ENCODE assay signal across 8 cellular contexts in the genomic region with DNA sequence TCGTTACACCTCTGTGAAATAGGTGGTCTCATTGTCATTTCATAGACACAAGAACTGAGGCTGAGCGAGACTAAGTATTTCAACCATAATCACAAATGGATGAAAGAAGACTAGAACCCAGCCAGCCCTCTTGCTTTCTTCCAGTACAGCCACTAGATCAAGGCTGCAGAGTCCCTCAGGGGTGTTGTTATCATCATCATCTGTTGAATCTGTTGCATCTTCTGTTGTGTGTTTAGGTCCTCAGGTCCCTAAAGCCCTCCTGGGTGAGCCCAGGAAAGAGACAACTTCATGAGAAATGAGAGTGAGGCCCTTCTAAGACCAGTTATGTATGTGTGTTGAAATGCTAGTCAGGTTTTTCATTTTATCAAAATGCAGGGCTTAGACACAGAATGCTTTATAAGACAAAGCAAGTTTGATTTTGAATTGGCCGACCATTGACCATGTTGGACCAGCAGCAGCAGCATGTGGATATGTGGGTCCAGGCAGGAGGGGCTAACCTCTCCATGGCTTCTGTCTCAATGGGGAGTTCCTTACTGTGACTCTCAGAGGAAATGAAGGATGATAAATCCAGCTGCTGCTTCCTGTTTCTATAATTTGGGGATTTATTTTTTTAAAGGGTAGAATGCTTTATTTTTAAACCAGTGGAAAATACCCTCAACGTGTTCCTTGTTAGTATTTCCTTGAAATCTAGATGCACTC.
DNase-seq lines count a peak whose midpoint lies in the region; ATAC-seq and TF ChIP-seq lines count a peak whose summit lies in the region.

No MANE protein-coding gene starts in this region.

- H4K20me1 ChIP-seq in PC-3 (ENCODE audit: low read length): no peaks in the 10 kb centered on the region

- H3K4me2 ChIP-seq in PC-3 (ENCODE audit: low read length) (peak overlapping the region; percentile 42), trophoblast cell (ENCODE audit: low read length) (peak overlapping the region; percentile 20)

- no peak overlapping the region for H4K8ac ChIP-seq in trophoblast cell (ENCODE audit: low read depth, low read length)

- H2BK12ac ChIP-seq in trophoblast cell (ENCODE audit: low read length): peak overlapping the region; percentile 80

- no CpG with 5 or more reads among the region's 4 CpGs for WGBS in trophoblast cell (ENCODE audit: extremely low coverage, insufficient coverage, insufficient read length)

- peak overlapping the region; percentile 89 for H3K27ac ChIP-seq in PC-3 (ENCODE audit: low read length)
- peak overlapping the region; percentile 58 for H3K27ac ChIP-seq in epithelial cell of prostate
- H3K27ac ChIP-seq in trophoblast cell (ENCODE audit: low read depth, low read length): peak overlapping the region; percentile 44

- H3K9ac ChIP-seq in PC-3 (ENCODE audit: low read length) (no peak overlapping the region; the same call in 1 of the 2 replicates), trophoblast cell (ENCODE audit: low read length) (no peak overlapping the region)

- no peak overlapping the region for H4K12ac ChIP-seq in trophoblast cell (ENCODE audit: low read depth, low read length)

- no peaks in the 10 kb centered on the region for H3K9me3 Mint-ChIP-seq in Calu3 (ENCODE audit: low read depth, unreplicated experiment)

- peaks cover 40% of the 10 kb centered on the region for H3K4me1 Mint-ChIP-seq in Calu3 (ENCODE audit: low read depth, unreplicated experiment)

- peaks cover 20% of the 10 kb centered on the region for H3K79me1 ChIP-seq in trophoblast cell (ENCODE audit: low read length)

- peak overlapping the region; percentile 24 for H2BK5ac ChIP-seq in trophoblast cell (ENCODE audit: low read depth, low read length, poor library complexity)

- POLR2A ChIA-PET in PC-3 (lab: Charles Lee; ENCODE audit: unreplicated experiment): no interaction called here

- H3K27me3 ChIP-seq in PC-3 (ENCODE audit: low read length) (no peaks in the 10 kb centered on the region), trophoblast cell (ENCODE audit: insufficient read depth, low read length) (no peaks in the 10 kb centered on the region)

- peak overlapping the region; percentile 70 for H2BK120ac ChIP-seq in trophoblast cell (ENCODE audit: insufficient read depth, low read length, poor library complexity)

- no peaks in the 10 kb centered on the region for H3K9me2 ChIP-seq in PC-3 (replicated peaks; ENCODE audit: low read length)

- peaks cover 5% of the 10 kb centered on the region for H3F3A ChIP-seq in PC-3 (ENCODE audit: low read length, unreplicated experiment)

- peaks cover 53% of the 10 kb centered on the region for H3K4me1 ChIP-seq in PC-3 (ENCODE audit: insufficient read depth, low read length)
- peaks cover 15 to 27% of the 10 kb centered on the region in 2 experiments for H3K4me1 ChIP-seq in trophoblast cell (ENCODE audit: control insufficient read depth in 1 of 2, insufficient read depth in 2 of 2, low read length in 2 of 2)

- TF ChIP-seq CTCF in PC-3 (conservative IDR thresholded peaks at IDR 0.05; ENCODE audit: low read depth, low read length) (no peak), Calu3 (IDR thresholded peaks at IDR 0.05; ENCODE audit: unreplicated experiment) (no peak)

- no peaks in the 10 kb centered on the region for H3K27me3 Mint-ChIP-seq in Calu3 (ENCODE audit: unreplicated experiment)

- BruUV-seq in PC-3 (replicated peaks; lab: Mats Ljungman, UMichigan) (no TSS peak), Calu3 (replicated peaks; lab: Mats Ljungman, UMichigan) (no TSS peak)

- peak overlapping the region; percentile 63 for H4K91ac ChIP-seq in trophoblast cell (ENCODE audit: low read depth, low read length)

- CTCF ChIA-PET in PC-3 (lab: Charles Lee): interaction anchor here (0.6 kb wide), 1 partner anchor 44 kb away, joined by 4 read pairs; no protein-coding TSS in a partner anchor
- CTCF ChIA-PET in Calu3 (lab: Charles Lee): interaction anchor here (0.6 kb wide), 1 partner anchor 1204 kb away, joined by 7 read pairs; no protein-coding TSS in a partner anchor

- H3K9me3 ChIP-seq in PC-3 (ENCODE audit: low read length) (no peaks in the 10 kb centered on the region), trophoblast cell (ENCODE audit: insufficient read depth, low read depth, low read length) (no peaks in the 10 kb centered on the region)

- H2AFZ ChIP-seq in PC-3 (ENCODE audit: low read length): no peak overlapping the region
- H2AFZ ChIP-seq in trophoblast cell (ENCODE audit: insufficient read depth, low read length, poor library complexity): no peak overlapping the region

- H3K36me3 ChIP-seq in PC-3 (ENCODE audit: low read depth, low read length) (no peaks in the 10 kb centered on the region), trophoblast cell (ENCODE audit: control insufficient read depth in 1 of 2, insufficient read depth in 2 of 2, low read length in 2 of 2) (no peaks in the 10 kb centered on the region)

- H3K4me3 ChIP-seq in PC-3 (ENCODE audit: low read length) (no peak overlapping the region), trophoblast cell (ENCODE audit: low read depth, low read length) (no peak overlapping the region)

- DNase-seq in GDM1 (lab: John Stamatoyannopoulos, UW): peak; percentile 11
- no peak for DNase-seq in PC-3
- DNase-seq in epithelial cell of prostate (ENCODE audit: low read depth, low spot score): no peak
- DNase-seq in trophoblast cell: no peak
- no peak for DNase-seq in Calu3
- DNase-seq in central memory CD4-positive, alpha-beta T cell: no peak

- H3K36me3 Mint-ChIP-seq in Calu3 (ENCODE audit: insufficient read depth, unreplicated experiment): peaks cover 4% of the 10 kb centered on the region

- intact Hi-C loops in PC-3 (cut with micrococcal nuclease): loop anchor here (5.0 kb wide), 3 partner anchors 44 to 66 kb away; no protein-coding TSS in a partner anchor
- intact Hi-C loops in Calu3 (cut with micrococcal nuclease; ENCODE audit: unreplicated experiment): no loop called here

- ATAC-seq in PC-3 (no peak), GM18519 (IDR thresholded peaks at IDR 0.05; ENCODE audit: low FRiP score, unreplicated experiment) (no peak), GM18861 (IDR thresholded peaks at IDR 0.05; ENCODE audit: unreplicated experiment) (no peak)

- no peak overlapping the region for H3K4me3 Mint-ChIP-seq in Calu3 (ENCODE audit: low read depth, unreplicated experiment)

- H2AK5ac ChIP-seq in trophoblast cell (ENCODE audit: low read length): no peak overlapping the region

- no peak overlapping the region for H3K23ac ChIP-seq in trophoblast cell (ENCODE audit: low read length)

- H3K27ac Mint-ChIP-seq in Calu3 (ENCODE audit: unreplicated experiment): no peak overlapping the region

- no peak overlapping the region for H3K4ac ChIP-seq in trophoblast cell (ENCODE audit: low read depth, low read length)

- peak overlapping the region; percentile 73 for H3K18ac ChIP-seq in trophoblast cell (ENCODE audit: low read length)

- H3K79me2 ChIP-seq in PC-3 (ENCODE audit: low read length): peaks cover 20% of the 10 kb centered on the region
- no peaks in the 10 kb centered on the region for H3K79me2 ChIP-seq in trophoblast cell (ENCODE audit: control insufficient read depth, insufficient read depth, low read length, poor library complexity)

- H3K14ac ChIP-seq in trophoblast cell (ENCODE audit: low read length): peak overlapping the region; percentile 30
